11 cellular contexts compared by ENCODE assay signal in genomic region chr5:157116483-157116954, GRCh38. TPM values are rescaled to one million over a fixed set of nuclear protein-coding genes. Genes with fewer than 3 reads are reported as not detected.
DNase-seq lines count a peak whose midpoint lies in the region; ATAC-seq lines count a peak whose summit lies in the region.
"Had no signal": no experiment of that assay in that cellular context is flagged by ENCODE, and none has a peak within 500 bp of the region (broad histone marks: within the 10 kb centered on the region; RNA-seq: fewer than 3 reads in every experiment).

No MANE protein-coding gene starts in this region.

- POLR2A ChIA-PET in naive thymus-derived CD8-positive, alpha-beta T cell (lab: Charles Lee), result interaction anchor here (1.4 kb wide), 1 partner anchor 26 kb away, joined by 4 read pairs; the partner anchor contains the start of gene MED7

- H3K27me3 Mint-ChIP-seq in activated T-cell treated with anti-CD3 and anti-CD28 coated beads, Interleukin-2, amount 50 U/mL, for 24 hours, result no peaks in the 10 kb centered on the region
- no peaks in the 10 kb centered on the region for H3K27me3 Mint-ChIP-seq in naive thymus-derived CD8-positive, alpha-beta T cell

- H3K9me3 Mint-ChIP-seq in activated T-cell treated with anti-CD3 and anti-CD28 coated beads, Interleukin-2, amount 50 U/mL, for 24 hours, result peaks cover 5% of the 10 kb centered on the region
- H3K9me3 Mint-ChIP-seq in naive thymus-derived CD8-positive, alpha-beta T cell, result peaks cover 0 to 8% (median 4%) of the 10 kb centered on the region in 9 donors

- peak overlapping the region; percentile 38 for H3K4me3 Mint-ChIP-seq in activated T-cell treated with anti-CD3 and anti-CD28 coated beads, Interleukin-2, amount 50 U/mL, for 24 hours
- H3K4me3 Mint-ChIP-seq in naive thymus-derived CD8-positive, alpha-beta T cell, result peak overlapping the region in 8 of 10 donors; percentile 1 to 51 (median 29)

- H3K36me3 Mint-ChIP-seq in activated T-cell treated with anti-CD3 and anti-CD28 coated beads, Interleukin-2, amount 50 U/mL, for 24 hours (ENCODE audit: low read depth), result no peaks in the 10 kb centered on the region
- H3K36me3 Mint-ChIP-seq in naive thymus-derived CD8-positive, alpha-beta T cell, result no peaks in the 10 kb centered on the region

- H3K4me1 Mint-ChIP-seq in activated T-cell treated with anti-CD3 and anti-CD28 coated beads, Interleukin-2, amount 50 U/mL, for 24 hours (ENCODE audit: low read depth), result peaks cover 34% of the 10 kb centered on the region
- peaks cover 3 to 16% (median 10%) of the 10 kb centered on the region in 4 donors for H3K4me1 Mint-ChIP-seq in naive thymus-derived CD8-positive, alpha-beta T cell

- DNase-seq in activated T-cell treated with anti-CD3 and anti-CD28 coated beads, Interleukin-2, amount 50 U/mL, for 24 hours, result no peak
- no peak for DNase-seq in activated T-cell treated with anti-CD3 and anti-CD28 coated beads, Interleukin-2, amount 50 U/mL, for 1 hour
- no peak for DNase-seq in naive thymus-derived CD8-positive, alpha-beta T cell
- no peak for DNase-seq in iPS-NIHi7 (ENCODE audit: extremely low spot score)
- DNase-seq in globus pallidus (ENCODE audit: low spot score), result no peak
- no peak for DNase-seq in NCI-H2227 (lab: John Stamatoyannopoulos, UW; ENCODE audit: unreplicated experiment)
- DNase-seq: kidney glomerular epithelial cell had no signal

- H3K27ac Mint-ChIP-seq in activated T-cell treated with anti-CD3 and anti-CD28 coated beads, Interleukin-2, amount 50 U/mL, for 24 hours, result peak overlapping the region; percentile 83
- H3K27ac Mint-ChIP-seq in naive thymus-derived CD8-positive, alpha-beta T cell, result peak overlapping the region in 8 of 10 donors; percentile 26 to 75 (median 50)

- ATAC-seq in GM21390 (IDR thresholded peaks at IDR 0.05; ENCODE audit: unreplicated experiment), result peak; percentile 76
- peak; percentile 64 for ATAC-seq in HG03354 (IDR thresholded peaks at IDR 0.05; ENCODE audit: poor library complexity, severe bottlenecking, unreplicated experiment)
- ATAC-seq in naive thymus-derived CD8-positive, alpha-beta T cell, result no peak

RNA-seq across cellular contexts. Expression of gene HAVCR2, which starts 7.7 kb away (rescaled TPM):
- total RNA-seq in naive thymus-derived CD8-positive, alpha-beta T cell, result 1 to 10 TPM; 5.4 to 8.1 TPM
- polyA plus RNA-seq in naive thymus-derived CD8-positive, alpha-beta T cell, result 1 to 10 TPM; 4.4 to 8.9 (median 5.4) TPM

RNA-seq across cellular contexts. Expression of gene MED7, which starts 26.1 kb away (rescaled TPM):
- 10 to 100 TPM; 18.2 to 18.7 TPM for total RNA-seq in naive thymus-derived CD8-positive, alpha-beta T cell
- 10 to 100 TPM; 12.0 to 18.2 (median 15.0) TPM for polyA plus RNA-seq in naive thymus-derived CD8-positive, alpha-beta T cell

RNA-seq across cellular contexts. Expression of gene GARIN3, which starts 49.5 kb away (rescaled TPM):
- not detected for total RNA-seq in naive thymus-derived CD8-positive, alpha-beta T cell
- not detected for polyA plus RNA-seq in naive thymus-derived CD8-positive, alpha-beta T cell
- total RNA-seq: osteocyte, vagina had no signal

RNA-seq across cellular contexts. Expression of gene HAVCR1, which starts 57.6 kb away (rescaled TPM):
- 10 to 100 TPM; 26.5 to 30.2 TPM for total RNA-seq in naive thymus-derived CD8-positive, alpha-beta T cell
- polyA plus RNA-seq in naive thymus-derived CD8-positive, alpha-beta T cell, result 1 to 10 TPM; 2.3 to 4.7 (median 4.6) TPM
- total RNA-seq: osteocyte, vagina had no signal

Comparison
In these comparisons a context has a peak if more than half of its experiments do, and no peak if none do; other contexts are left out.
1. ATAC-seq: peak in GM21390 (single experiment) and HG03354 (single experiment); none in naive thymus-derived CD8-positive, alpha-beta T cell (0 of 2).